In the genomic region with DNA sequence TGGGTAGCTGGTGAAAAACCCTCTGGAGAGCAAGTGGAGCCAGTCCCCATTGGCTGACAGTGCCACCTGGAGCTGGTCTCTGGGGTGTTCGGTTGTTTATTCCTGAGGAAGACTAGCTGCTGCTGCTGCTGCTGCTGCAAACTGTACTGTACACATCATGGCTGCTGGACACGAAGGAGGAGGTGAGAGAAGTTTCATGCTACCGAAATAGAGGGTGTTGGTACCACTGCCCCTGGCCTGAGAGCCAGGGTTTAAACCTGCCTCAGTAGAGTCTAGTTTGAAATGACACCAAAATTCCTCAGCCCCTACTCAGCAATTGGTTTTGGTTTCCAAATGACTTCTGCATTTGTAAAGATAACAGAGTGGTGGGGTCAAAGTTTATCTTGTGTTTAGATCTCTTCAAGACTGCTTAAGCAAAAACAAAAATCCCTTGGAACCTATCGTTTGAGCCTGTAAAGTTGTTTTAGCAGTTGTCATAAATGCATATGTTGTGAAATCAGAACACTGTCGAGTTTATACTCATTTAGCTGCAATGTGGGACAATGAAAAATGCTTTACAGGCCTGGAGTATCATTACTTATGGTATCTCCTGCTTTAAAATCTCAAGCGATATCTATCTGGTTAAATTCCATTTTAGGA, we compare ENCODE assay signal across 8 cellular contexts. TPM values are rescaled to one million over a fixed set of nuclear protein-coding genes. Genes with fewer than 3 reads are reported as not detected.
DNase-seq lines count a peak whose midpoint lies in the region; TF ChIP-seq lines count a peak whose summit lies in the region.

No MANE protein-coding gene starts in this region.

- H3K9me3 Mint-ChIP-seq in IgD-negative memory B cell = no peaks in the 10 kb centered on the region

- DNase-seq in DMS 273 (lab: John Stamatoyannopoulos, UW; ENCODE audit: unreplicated experiment) = peak; percentile 39
- DNase-seq in DMS 273 treated with DMSO at 0.1 percent for 48 hours (lab: John Stamatoyannopoulos, UW) = no peak
- DNase-seq in osteoblast (ENCODE audit: insufficient read length, low spot score, missing footprints) = no peak
- DNase-seq in NAMALWA (ENCODE audit: low spot score) = no peak
- no peak for DNase-seq in KG1 (lab: John Stamatoyannopoulos, UW)
- DNase-seq in central memory CD4-positive, alpha-beta T cell = no peak

- H3K27me3 Mint-ChIP-seq in IgD-negative memory B cell = no peaks in the 10 kb centered on the region

- H3K36me3 Mint-ChIP-seq in IgD-negative memory B cell = peaks cover 2% of the 10 kb centered on the region

- no peak for TF ChIP-seq CTCF in osteoblast (IDR thresholded peaks at IDR 0.05; ENCODE audit: extremely low read depth, low read depth, low read length)

- peaks cover 23% of the 10 kb centered on the region for H3K4me1 ChIP-seq in osteoblast (ENCODE audit: insufficient read depth, low read length)

- H3K27me3 ChIP-seq in osteoblast (ENCODE audit: insufficient read depth, low read length) = no peaks in the 10 kb centered on the region

- H3K4me2 ChIP-seq in osteoblast (ENCODE audit: insufficient read depth, low read length) = peak overlapping the region; percentile 44

- H2AFZ ChIP-seq in osteoblast (ENCODE audit: low read length) = no peak overlapping the region

- H4K20me1 ChIP-seq in osteoblast (ENCODE audit: insufficient read depth, low read length) = no peaks in the 10 kb centered on the region

- peaks cover 30 to 35% (median 33%) of the 10 kb centered on the region in 3 donors for H3K4me1 Mint-ChIP-seq in IgD-negative memory B cell

- H3K27ac ChIP-seq in angular gyrus (ENCODE audit: low read depth, low read length) (peak overlapping the region; percentile 1), osteoblast (ENCODE audit: low read depth, low read length) (no peak overlapping the region)

- H3K4me3 ChIP-seq in osteoblast (ENCODE audit: insufficient read depth, low read length) = no peak overlapping the region

- no peaks in the 10 kb centered on the region for H3K9me3 ChIP-seq in osteoblast (ENCODE audit: low read depth, low read length)

- H3K27ac Mint-ChIP-seq in IgD-negative memory B cell = peak overlapping the region; percentile 54 to 84 (median 81)

- peak overlapping the region in 3 of 4 donors; percentile 48 to 77 (median 68) for H3K4me3 Mint-ChIP-seq in IgD-negative memory B cell

- peaks cover 6% of the 10 kb centered on the region for H3K36me3 ChIP-seq in osteoblast (ENCODE audit: insufficient read depth, low read length)

- H3K79me2 ChIP-seq in osteoblast (ENCODE audit: insufficient read depth, low read length) = no peaks in the 10 kb centered on the region

RNA-seq across cellular contexts. Expression of gene CYB5B, which starts 40.8 kb away (rescaled TPM):
- 98.9 TPM for polyA plus RNA-seq in IgD-negative memory B cell
- 67.7 and 84.0 TPM in 2 replicates for total RNA-seq in osteoblast
